Comparison of ENCODE assay signal across 34 cellular contexts in the genomic region with DNA sequence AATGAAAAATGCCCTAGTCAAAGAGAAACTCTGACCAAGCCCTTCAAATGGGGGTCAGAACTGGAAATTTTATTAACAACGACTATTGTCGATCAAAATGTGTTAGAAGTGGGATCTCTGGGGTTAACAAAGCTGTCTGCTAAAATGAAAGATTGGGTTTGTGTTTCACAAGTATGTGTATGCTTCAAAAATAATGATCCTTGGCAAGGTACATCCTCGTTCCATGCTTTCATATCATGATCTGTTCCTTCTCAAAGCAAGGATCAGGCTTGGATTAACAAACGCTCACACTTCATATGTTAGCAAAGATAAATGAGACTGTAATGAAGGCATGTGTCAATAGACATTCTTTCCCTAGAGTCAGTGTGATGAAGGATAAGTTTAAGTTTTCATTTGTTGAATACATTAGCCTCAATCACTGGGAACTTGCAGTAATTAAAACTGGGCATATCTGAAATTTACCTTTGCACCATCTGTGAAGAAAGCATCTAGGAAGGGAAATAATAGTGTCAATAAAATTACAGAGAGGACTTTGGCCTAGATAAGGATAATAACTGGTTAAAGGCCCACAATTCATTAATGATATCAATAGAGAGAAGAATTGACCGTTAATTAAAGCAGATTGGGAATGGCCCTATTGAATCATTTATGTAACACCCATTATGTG.
"Had no signal": no experiment of that assay in that cellular context is flagged by ENCODE, and none has a peak within 500 bp of the region (broad histone marks: within the 10 kb centered on the region; RNA-seq: fewer than 3 reads in every experiment).

No MANE protein-coding gene starts in this region.

- H3K36me3 ChIP-seq: ascending aorta, MG63 had no signal

- H3K4me3 ChIP-seq: ascending aorta, MG63, PC-9 had no signal

- H3K9me3 ChIP-seq: ascending aorta had no signal

- H3K27ac ChIP-seq: RWPE1, VCaP had no signal

- DNase-seq: activated B cell treated with CpG ODN at 0.5 μM for 24 hours; activated CD4-positive, alpha-beta memory T cell treated with anti-CD3 and anti-CD28 coated beads, Interleukin-2, amount 10 ng/mL, durations not matched to agents 7 days and 5 days; activated CD4-positive, alpha-beta T cell treated with anti-CD3 and anti-CD28 coated beads for 4 hours; activated CD4-positive, alpha-beta T cell treated with anti-CD3 and anti-CD28 coated beads, Interleukin-2, amount 50 U/mL, for 1 hour; activated CD4-positive, CD25-positive, alpha-beta regulatory T cell treated with anti-CD3 and anti-CD28 coated beads, Interleukin-2, amount 50 U/mL, for 72 hours; activated gamma-delta T cell; activated naive CD4-positive, alpha-beta T cell treated with Interleukin-2 at 50 U/mL for 16 hours; activated naive CD8-positive, alpha-beta T cell treated with anti-CD3 and anti-CD28 coated beads, Interleukin-2, amount 10 ng/mL, durations not matched to agents 7 days and 5 days; activated T-cell treated with anti-CD3 and anti-CD28 coated beads, Interleukin-2, amount 50 U/mL, for 24 hours; amygdala; Kasumi-1; KG1; MG63; NCI-H1048; NCI-H1436 treated with DMSO at 0.1 percent for 48 hours; NCI-H1694 treated with DMSO at 0.1 percent for 48 hours; NCI-H2029; NCI-H2107; NCI-H2171; NCI-H510A; NCI-H526; NCI-H748 treated with DMSO at 0.1 percent for 48 hours; NK-92 treated with Interleukin-12 subunit alpha and Interleukin-12 subunit beta, amount 100 ng/mL, for 24 hours; PC-9; SIG-M5; T-helper 1 cell; T-helper 2 cell; T-helper 9 cell had no signal

- H3K27me3 ChIP-seq: ascending aorta, MG63 had no signal

- ATAC-seq: Right ventricle myocardium inferior, SK-N-SH treated with all-trans-retinoic acid at 6 μM for 48 hours had no signal

- FAIRE-seq: RCC 7860 had no signal
